Comparison of ENCODE assay signal across 1 cellular context in genomic region chr7:100106633-100107032, GRCh38.
A peak's percentile ranks its signal among the peaks of the same experiment; 100 is the strongest.
TF ChIP-seq lines count a peak whose summit lies in the region.

No MANE protein-coding gene starts in this region.

TF ChIP-seq in K562, 482 proteins besides CTCF, POLR2A, EP300 and RAD21:
- TF ChIP-seq ZNF780A (CRISPR knock-in tag; IDR thresholded peaks at IDR 0.05) (no peak), TEAD4 (IDR thresholded peaks at IDR 0.05; ENCODE audit: low read length) (no peak), TEAD4 (CRISPR knock-in tag; IDR thresholded peaks at IDR 0.05; ENCODE audit: borderline replicate concordance) (no peak), POLR2H (tag; IDR thresholded peaks at IDR 0.05; ENCODE audit: low read depth) (no peak), POLR2G (IDR thresholded peaks at IDR 0.05; ENCODE audit: low read depth, low read length) (peak; percentile 42; the same call in 1 of the 2 replicates), DPF2 (IDR thresholded peaks at IDR 0.05) (no peak), RBFOX2 (IDR thresholded peaks at IDR 0.05; ENCODE audit: low read depth, low read length) (peak; percentile 60)
